Comparison of ENCODE assay signal across 25 cellular contexts in the genomic region with DNA sequence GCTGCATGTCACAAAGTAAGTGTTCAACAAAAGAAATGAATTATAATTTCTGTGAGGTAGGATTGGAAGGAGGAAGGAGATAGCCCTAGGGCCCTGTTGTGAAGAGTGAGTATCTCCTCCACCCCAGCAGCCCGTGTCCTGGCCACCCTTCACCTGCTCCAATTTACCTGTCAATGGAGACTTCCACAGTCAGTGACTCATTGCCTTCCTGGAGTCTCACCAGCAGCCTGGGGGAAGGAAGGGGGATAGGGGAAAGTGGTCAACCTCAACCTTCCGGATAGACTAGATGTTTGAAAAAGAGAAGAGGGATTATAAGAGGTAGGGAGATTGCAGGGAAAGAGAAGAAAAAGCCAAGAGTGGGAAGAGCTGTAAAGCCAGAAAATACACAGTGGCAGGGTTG. TPM values are rescaled to one million over a fixed set of nuclear protein-coding genes. Genes with fewer than 3 reads are reported as not detected.
DNase-seq lines count a peak whose midpoint lies in the region; ATAC-seq and FAIRE-seq lines count a peak whose summit lies in the region.
"Had no signal": no experiment of that assay in that cellular context is flagged by ENCODE, and none has a peak within 500 bp of the region (broad histone marks: within the 10 kb centered on the region; RNA-seq: fewer than 3 reads in every experiment).

No MANE protein-coding gene starts in this region.

- peaks cover under 1% of the 10 kb centered on the region for H3K4me1 Mint-ChIP-seq in activated CD8-positive, alpha-beta T cell treated with anti-CD3 and anti-CD28 coated beads, Interleukin-2, amount 10 ng/mL, durations not matched to agents 7 days and 5 days (ENCODE audit: low read depth)
- peaks cover 2% of the 10 kb centered on the region for H3K4me1 Mint-ChIP-seq in stimulated activated effector memory CD8-positive, alpha-beta T cell treated with anti-CD3 and anti-CD28 coated beads, Interleukin-12 subunit alpha, Interleukin-12 subunit beta, amount 100 ng/mL, for 72 hours

- POLR2A ChIA-PET in activated CD8-positive, alpha-beta T cell treated with anti-CD3 and anti-CD28 coated beads, Interleukin-2, amount 10 ng/mL, durations not matched to agents 7 days and 5 days (lab: Charles Lee): interaction anchor here (1.0 to 4.7 kb wide), 3 partner anchors 9 to 130 kb away, joined by 3 to 25 read pairs (median 12); a partner anchor contains a TSS

- peak; percentile 23 for DNase-seq in activated CD8-positive, alpha-beta memory T cell treated with anti-CD3 and anti-CD28 coated beads, Interleukin-2, amount 50 U/mL, for 48 hours
- no peak for DNase-seq in activated CD8-positive, alpha-beta memory T cell treated with anti-CD3 and anti-CD28 coated beads, Interleukin-2, amount 50 U/mL, for 4 hours
- no peak for DNase-seq in activated CD8-positive, alpha-beta T cell treated with anti-CD3 and anti-CD28 coated beads, Interleukin-2, amount 10 ng/mL, durations not matched to agents 7 days and 5 days
- DNase-seq in islet precursor cell: peak; percentile 84
- DNase-seq in stimulated activated effector memory CD8-positive, alpha-beta T cell treated with anti-CD3 and anti-CD28 coated beads, Interleukin-12 subunit alpha, Interleukin-12 subunit beta, amount 100 ng/mL, for 72 hours (ENCODE audit: low spot score in 2 of 2): no peak
- no peak for DNase-seq in GM19239 (ENCODE audit: insufficient read length, low spot score)
- no peak for DNase-seq in C1 segment of cervical spinal cord (lab: John Stamatoyannopoulos, UW)
- DNase-seq in SKM-1 (lab: John Stamatoyannopoulos, UW; ENCODE audit: unreplicated experiment): no peak
- DNase-seq: CD8-positive, alpha-beta memory T cell; DMS79; GOT3; IMR-90; NCI-H1417; NCI-H187; NCI-H2107; NCI-H510A; NCI-H774; OCI-M1; RPMI8226 had no signal

- peaks cover 63% of the 10 kb centered on the region for H3K36me3 Mint-ChIP-seq in activated CD8-positive, alpha-beta T cell treated with anti-CD3 and anti-CD28 coated beads, Interleukin-2, amount 10 ng/mL, durations not matched to agents 7 days and 5 days (ENCODE audit: low read depth)
- peaks cover 100% of the 10 kb centered on the region for H3K36me3 Mint-ChIP-seq in stimulated activated effector memory CD8-positive, alpha-beta T cell treated with anti-CD3 and anti-CD28 coated beads, Interleukin-12 subunit alpha, Interleukin-12 subunit beta, amount 100 ng/mL, for 72 hours

- no peaks in the 10 kb centered on the region for H3K27me3 Mint-ChIP-seq in activated CD8-positive, alpha-beta T cell treated with anti-CD3 and anti-CD28 coated beads, Interleukin-2, amount 10 ng/mL, durations not matched to agents 7 days and 5 days (ENCODE audit: low read depth)
- H3K27me3 Mint-ChIP-seq: CD8-positive, alpha-beta memory T cell had no signal

- ATAC-seq in activated CD8-positive, alpha-beta T cell treated with anti-CD3 and anti-CD28 coated beads, Interleukin-2, amount 10 ng/mL, durations not matched to agents 7 days and 5 days: no peak
- no peak for ATAC-seq in stimulated activated effector memory CD8-positive, alpha-beta T cell treated with anti-CD3 and anti-CD28 coated beads, Interleukin-12 subunit alpha, Interleukin-12 subunit beta, amount 100 ng/mL, for 72 hours
- ATAC-seq: HCT116 had no signal

- peak overlapping the region; percentile 18 for H3K27ac Mint-ChIP-seq in activated CD8-positive, alpha-beta T cell treated with anti-CD3 and anti-CD28 coated beads, Interleukin-2, amount 10 ng/mL, durations not matched to agents 7 days and 5 days
- H3K27ac Mint-ChIP-seq in stimulated activated effector memory CD8-positive, alpha-beta T cell treated with anti-CD3 and anti-CD28 coated beads, Interleukin-12 subunit alpha, Interleukin-12 subunit beta, amount 100 ng/mL, for 72 hours: peak overlapping the region; percentile 41

- H3K9me3 Mint-ChIP-seq in activated CD8-positive, alpha-beta T cell treated with anti-CD3 and anti-CD28 coated beads, Interleukin-2, amount 10 ng/mL, durations not matched to agents 7 days and 5 days (ENCODE audit: insufficient read depth): no peaks in the 10 kb centered on the region
- no peaks in the 10 kb centered on the region for H3K9me3 Mint-ChIP-seq in stimulated activated effector memory CD8-positive, alpha-beta T cell treated with anti-CD3 and anti-CD28 coated beads, Interleukin-12 subunit alpha, Interleukin-12 subunit beta, amount 100 ng/mL, for 72 hours
- H3K9me3 Mint-ChIP-seq: CD8-positive, alpha-beta memory T cell had no signal

- no peak for FAIRE-seq in GM19239 (lab: Jason Lieb, UNC)
- FAIRE-seq: A204.1, GM12892, GM18507, HTR-8/SVneo had no signal

- CTCF ChIA-PET in activated CD8-positive, alpha-beta T cell treated with anti-CD3 and anti-CD28 coated beads, Interleukin-2, amount 10 ng/mL, durations not matched to agents 7 days and 5 days (lab: Charles Lee): interaction anchor here (1.0 kb wide), 2 partner anchors 10 to 114 kb away, joined by 4 read pairs; no protein-coding TSS in a partner anchor

- no peak overlapping the region for H3K4me3 Mint-ChIP-seq in activated CD8-positive, alpha-beta T cell treated with anti-CD3 and anti-CD28 coated beads, Interleukin-2, amount 10 ng/mL, durations not matched to agents 7 days and 5 days
- no peak overlapping the region for H3K4me3 Mint-ChIP-seq in stimulated activated effector memory CD8-positive, alpha-beta T cell treated with anti-CD3 and anti-CD28 coated beads, Interleukin-12 subunit alpha, Interleukin-12 subunit beta, amount 100 ng/mL, for 72 hours
- H3K4me3 Mint-ChIP-seq: CD8-positive, alpha-beta memory T cell had no signal

RNA-seq across cellular contexts. Expression of a gene that starts 9.2 kb away (rescaled TPM):
- 100 to 1,000 TPM; 193 to 194 TPM for total RNA-seq in activated CD8-positive, alpha-beta T cell treated with anti-CD3 and anti-CD28 coated beads, Interleukin-2, amount 10 ng/mL, durations not matched to agents 7 days and 5 days

RNA-seq across cellular contexts. Expression of a gene that starts 12.0 kb away (rescaled TPM):
- 1 to 10 TPM; 3.5 to 3.7 TPM for total RNA-seq in activated CD8-positive, alpha-beta T cell treated with anti-CD3 and anti-CD28 coated beads, Interleukin-2, amount 10 ng/mL, durations not matched to agents 7 days and 5 days
- total RNA-seq: IMR-90, M059J had no signal

RNA-seq across cellular contexts. Expression of a gene that starts 12.0 kb away (rescaled TPM):
- total RNA-seq in activated CD8-positive, alpha-beta T cell treated with anti-CD3 and anti-CD28 coated beads, Interleukin-2, amount 10 ng/mL, durations not matched to agents 7 days and 5 days: not detected
- total RNA-seq: CD8-positive, alpha-beta memory T cell; IMR-90; M059J had no signal

RNA-seq across cellular contexts. Expression of a gene that starts 16.9 kb away (rescaled TPM):
- total RNA-seq in activated CD8-positive, alpha-beta T cell treated with anti-CD3 and anti-CD28 coated beads, Interleukin-2, amount 10 ng/mL, durations not matched to agents 7 days and 5 days: 10 to 100 TPM; 61.8 to 63.7 TPM

RNA-seq across cellular contexts. Expression of a gene that starts 34.9 kb away (rescaled TPM):
- total RNA-seq in activated CD8-positive, alpha-beta T cell treated with anti-CD3 and anti-CD28 coated beads, Interleukin-2, amount 10 ng/mL, durations not matched to agents 7 days and 5 days: 100 to 1,000 TPM; 112 to 113 TPM

Comparison
In these comparisons a context has a peak if more than half of its experiments do, and no peak if none do; other contexts are left out.
1. DNase-seq: peak in activated CD8-positive, alpha-beta memory T cell treated with anti-CD3 and anti-CD28 coated beads, Interleukin-2, amount 50 U/mL, for 48 hours (single experiment) and islet precursor cell (single experiment); none in activated CD8-positive, alpha-beta memory T cell treated with anti-CD3 and anti-CD28 coated beads, Interleukin-2, amount 50 U/mL, for 4 hours (single experiment), activated CD8-positive, alpha-beta T cell treated with anti-CD3 and anti-CD28 coated beads, Interleukin-2, amount 10 ng/mL, durations not matched to agents 7 days and 5 days (single experiment), stimulated activated effector memory CD8-positive, alpha-beta T cell treated with anti-CD3 and anti-CD28 coated beads, Interleukin-12 subunit alpha, Interleukin-12 subunit beta, amount 100 ng/mL, for 72 hours (0 of 2), GM19239 (single experiment), C1 segment of cervical spinal cord (0 of 14) and SKM-1 (single experiment).